19 cellular contexts compared by ENCODE assay signal in the genomic region with DNA sequence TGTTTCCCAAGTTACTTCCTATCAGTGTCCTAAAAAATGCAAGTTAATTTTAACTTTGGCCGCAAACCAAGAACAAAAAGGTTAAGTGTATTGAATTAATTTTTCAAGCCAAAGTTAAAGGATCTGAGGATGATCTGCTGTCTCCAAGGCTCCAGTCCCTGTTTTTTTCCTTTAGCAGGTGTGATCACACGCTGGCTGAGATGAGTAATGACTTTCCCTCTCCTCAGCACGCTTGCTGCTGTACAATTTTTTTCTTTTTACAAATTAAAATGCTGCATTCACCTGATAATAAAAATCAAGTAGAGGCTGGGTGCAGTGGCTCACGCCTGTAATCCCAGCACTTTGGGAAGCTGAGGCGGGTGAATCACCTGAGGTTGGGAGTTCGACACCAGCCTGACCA. TPM values are rescaled to one million over a fixed set of nuclear protein-coding genes. Genes with fewer than 3 reads are reported as not detected.
DNase-seq lines count a peak whose midpoint lies in the region; ATAC-seq, FAIRE-seq and TF ChIP-seq lines count a peak whose summit lies in the region.
"Had no signal": no experiment of that assay in that cellular context is flagged by ENCODE, and none has a peak within 500 bp of the region (broad histone marks: within the 10 kb centered on the region; RNA-seq: fewer than 3 reads in every experiment).

No MANE protein-coding gene starts in this region.

- 60 to 70% (median 63%) methylated on average over 6 of the region's 6 CpGs for WGBS in heart left ventricle, 4 donors
- WGBS in A549 (ENCODE audit: missing lambda C conversion rate) = 69% methylated on average over 6 of the region's 6 CpGs

- H3K9me1 ChIP-seq in endothelial cell of umbilical vein (replicated peaks; ENCODE audit: control insufficient read depth, extremely low read depth, insufficient read depth, low read length) = no peaks in the 10 kb centered on the region

- DNase-seq in heart left ventricle = no peak
- DNase-seq in right atrium auricular region (ENCODE audit: low spot score) = no peak
- no peak for DNase-seq in A549 (ENCODE audit: low read depth in 1 of 2, low spot score in 1 of 2)
- DNase-seq in endothelial cell of umbilical vein (ENCODE audit: low read depth, low spot score) = no peak
- no peak for DNase-seq in vagina (ENCODE audit: extremely low spot score in 2 of 2)
- DNase-seq in SIG-M5 treated with dmso at 0.1 percent for 504 hours (lab: John Stamatoyannopoulos, UW; ENCODE audit: unreplicated experiment) = no peak
- DNase-seq: 8988T; C1 segment of cervical spinal cord; Calu3; CD4-positive, alpha-beta memory T cell; COR-L47; DMS53; DND-41; GM23248; H7; HCEC 1CT had no signal

- H3K4me2 ChIP-seq in A549 = no peak overlapping the region
- H3K4me2 ChIP-seq in endothelial cell of umbilical vein (ENCODE audit: insufficient read depth, low read length) = no peak overlapping the region

- intact Hi-C loops in heart left ventricle (cut with DNase I) = no loop called here
- intact Hi-C loops in endothelial cell of umbilical vein (cut with micrococcal nuclease) = no loop called here
- intact Hi-C loops in vagina (cut with DNase I) = no loop called here

- H3K27ac ChIP-seq in heart left ventricle = peak overlapping the region in 7 of 12 donors; percentile 5 to 44 (median 29)
- no peak overlapping the region for H3K27ac ChIP-seq in right atrium auricular region
- H3K27ac ChIP-seq in A549 = no peak overlapping the region
- no peak overlapping the region for H3K27ac ChIP-seq in endothelial cell of umbilical vein (ENCODE audit: insufficient read depth, low read depth, low read length)
- H3K27ac ChIP-seq in vagina = no peak overlapping the region
- H3K27ac ChIP-seq: GM23248 had no signal

- H3K9ac ChIP-seq in endothelial cell of umbilical vein (replicated peaks; ENCODE audit: extremely low read depth, insufficient read depth, low read length) = no peak overlapping the region
- H3K9ac ChIP-seq: GM23248 had no signal

- CTCF ChIA-PET in A549 (lab: Yijun Ruan, JAX) = interaction anchor here (16.8 kb wide), 1 partner anchor 15 kb away, joined by 190 read pairs; the partner anchor contains the start of genes SENP3 and TNFSF13
- CTCF ChIA-PET in endothelial cell of umbilical vein (lab: Charles Lee) = interaction anchor here (2.8 kb wide), 1 partner anchor 16 kb away, joined by 7 read pairs; the partner anchor contains the start of gene SENP3

- POLR2A ChIA-PET in A549 (lab: Yijun Ruan, JAX) = no interaction called here
- POLR2A ChIA-PET in endothelial cell of umbilical vein (lab: Charles Lee) = no interaction called here

- H3K9me3 ChIP-seq in heart left ventricle = no peaks in the 10 kb centered on the region
- H3K9me3 ChIP-seq in right atrium auricular region = no peaks in the 10 kb centered on the region
- no peaks in the 10 kb centered on the region for H3K9me3 ChIP-seq in A549
- no peaks in the 10 kb centered on the region for H3K9me3 ChIP-seq in endothelial cell of umbilical vein (replicated peaks; ENCODE audit: control insufficient read depth, insufficient read depth, low read length)
- H3K9me3 ChIP-seq in vagina = no peaks in the 10 kb centered on the region

- H3K4me3 ChIP-seq in heart left ventricle (no peak overlapping the region), right atrium auricular region (no peak overlapping the region), A549 (no peak overlapping the region), endothelial cell of umbilical vein (replicated peaks in 1 of 3; ENCODE audit: insufficient read depth in 1 of 3, low read depth in 1 of 3, low read length in 3 of 3) (no peak overlapping the region), vagina (no peak overlapping the region)
- H3K4me3 ChIP-seq: GM23248 had no signal

- TF ChIP-seq EP300 in A549 (IDR thresholded peaks at IDR 0.05) = no peak

- TF ChIP-seq CTCF in heart left ventricle (IDR thresholded peaks at IDR 0.05) (no peak), right atrium auricular region (IDR thresholded peaks at IDR 0.05) (no peak), A549 (IDR thresholded peaks at IDR 0.05) (no peak), endothelial cell of umbilical vein (IDR thresholded peaks at IDR 0.05; ENCODE audit: extremely low read depth in 1 of 2, insufficient read depth in 1 of 2, low read depth in 1 of 2, low read length in 2 of 2) (no peak), vagina (IDR thresholded peaks at IDR 0.05) (no peak)

- FAIRE-seq in A549 (lab: Jason Lieb, UNC) = peak; percentile 88
- FAIRE-seq in endothelial cell of umbilical vein (lab: Jason Lieb, UNC) = peak; percentile 26
- FAIRE-seq: G401.6, GM12892, H1 had no signal

- no peaks in the 10 kb centered on the region for H3K27me3 ChIP-seq in heart left ventricle
- H3K27me3 ChIP-seq in right atrium auricular region = no peaks in the 10 kb centered on the region
- peaks cover 0 to 9% of the 10 kb centered on the region in 2 experiments for H3K27me3 ChIP-seq in endothelial cell of umbilical vein (ENCODE audit: control insufficient read depth in 2 of 2, insufficient read depth in 2 of 2, low read length in 2 of 2)
- H3K27me3 ChIP-seq in vagina = no peaks in the 10 kb centered on the region

- dilution Hi-C loops in endothelial cell of umbilical vein (cut with MboI; ENCODE audit: extremely low pct_ligation_motif_present, low sequenced_read_pairs) = no loop called here

- H4K20me1 ChIP-seq in endothelial cell of umbilical vein (replicated peaks; ENCODE audit: control insufficient read depth, extremely low read depth, insufficient read depth, low read length) = no peaks in the 10 kb centered on the region

- TF ChIP-seq POLR2A in heart left ventricle (IDR thresholded peaks at IDR 0.05) (no peak), A549 (IDR thresholded peaks at IDR 0.05; ENCODE audit: low read length) (no peak), endothelial cell of umbilical vein (IDR thresholded peaks at IDR 0.05; ENCODE audit: low read depth, low read length) (no peak), vagina (IDR thresholded peaks at IDR 0.05) (no peak)

- H3K36me3 ChIP-seq in heart left ventricle = no peaks in the 10 kb centered on the region
- no peaks in the 10 kb centered on the region for H3K36me3 ChIP-seq in right atrium auricular region
- no peaks in the 10 kb centered on the region for H3K36me3 ChIP-seq in endothelial cell of umbilical vein (ENCODE audit: control insufficient read depth in 2 of 2, extremely low read depth in 1 of 2, insufficient read depth in 2 of 2, low read length in 2 of 2)
- H3K36me3 ChIP-seq in vagina = no peaks in the 10 kb centered on the region

- BruUV-seq in endothelial cell of umbilical vein (replicated peaks; lab: Mats Ljungman, UMichigan) = no TSS peak

- no peak overlapping the region for H2AFZ ChIP-seq in endothelial cell of umbilical vein (ENCODE audit: low read depth, low read length)
- H2AFZ ChIP-seq: GM23248 had no signal

- ATAC-seq in heart left ventricle = no peak
- no peak for ATAC-seq in A549

- H3K79me2 ChIP-seq in endothelial cell of umbilical vein (ENCODE audit: control insufficient read depth, insufficient read depth, low read length) = no peaks in the 10 kb centered on the region

- TF ChIP-seq RAD21 in A549 (conservative IDR thresholded peaks at IDR 0.05 in 1 of 2, IDR thresholded peaks at IDR 0.05 in 1 of 2) = no peak

- H3K4me1 ChIP-seq in heart left ventricle (peaks cover 0 to 34% (median 14%) of the 10 kb centered on the region in 12 donors), right atrium auricular region (peaks cover 0 to 14% of the 10 kb centered on the region in 2 donors), A549 (peaks cover 13% of the 10 kb centered on the region), endothelial cell of umbilical vein (ENCODE audit: control insufficient read depth, extremely low read depth, insufficient read depth, low read length) (peaks cover 10% of the 10 kb centered on the region), vagina (peaks cover 18% of the 10 kb centered on the region)

RNA-seq across cellular contexts. Expression of gene TNFSF12, which starts 3.9 kb away (rescaled TPM):
- 10 to 100 TPM; 20.3 to 49.5 (median 35.1) TPM for total RNA-seq in heart left ventricle
- polyA plus RNA-seq in heart left ventricle = 10 to 100 TPM; 19.6 to 36.8 TPM
- total RNA-seq in right atrium auricular region = 10 to 100 TPM; 39.6 to 50.2 TPM
- 11.9 and 12.4 TPM in 2 replicates for polyA plus RNA-seq in A549 (2011; rRNA removed)
- 15.2 and 16.6 TPM in 2 replicates for polyA plus RNA-seq in A549 (2012; cell fraction: cytosol; rRNA removed)
- 8.7 and 10.0 TPM in 2 replicates for polyA plus RNA-seq in A549 (2012; cell fraction: nucleus; rRNA removed)
- 7.9 to 9.9 TPM (median 9.7 TPM) in 3 replicates for polyA plus RNA-seq in A549 (2017; fragmentation: RNase III; extraction: RNeasy Plus Mini Kit Qiagen cat#74134 plus additional on column Dnase treatment)
- 2.7 and 3.3 TPM in 2 replicates for polyA minus RNA-seq in A549 (2011; rRNA and poly(A)+ RNA removed)
- total RNA-seq in endothelial cell of umbilical vein = 21.0 and 28.4 TPM in 2 replicates
- 39.4 and 40.5 TPM in 2 replicates for polyA plus RNA-seq in endothelial cell of umbilical vein
- 25.6 and 34.9 TPM in 2 replicates for polyA plus RNA-seq in endothelial cell of umbilical vein (2011; cell fraction: cytosol; rRNA removed)
- polyA plus RNA-seq in endothelial cell of umbilical vein (2011; cell fraction: nucleus; rRNA removed) = 11.2 and 15.0 TPM in 2 replicates
- polyA plus RNA-seq in endothelial cell of umbilical vein (2012) = 17.3 and 30.7 TPM in 2 replicates
- 8.6 and 13.0 TPM in 2 replicates for polyA minus RNA-seq in endothelial cell of umbilical vein
- 1.3 TPM for polyA minus RNA-seq in endothelial cell of umbilical vein (2011; cell fraction: cytosol; rRNA and poly(A)+ RNA removed)
- 2.6 and 3.4 TPM in 2 replicates for polyA minus RNA-seq in endothelial cell of umbilical vein (2011; cell fraction: nucleus; rRNA and poly(A)+ RNA removed)
- total RNA-seq in vagina = 60.6 TPM

RNA-seq across cellular contexts. Expression of gene TNFSF13, which starts 13.6 kb away (rescaled TPM):
- 10 to 100 TPM in 3 of 9 donors, 1 to 10 TPM in 6; 3.7 to 43.0 (median 6.4) TPM for total RNA-seq in heart left ventricle
- 1 to 10 TPM; 6.9 to 7.1 TPM for polyA plus RNA-seq in heart left ventricle
- 10 to 100 TPM; 11.0 to 16.9 TPM for total RNA-seq in right atrium auricular region
- 1.0 TPM in 2 replicates for polyA plus RNA-seq in A549 (2011; rRNA removed)
- 0.15 and 0.35 TPM in 2 replicates for polyA plus RNA-seq in A549 (2012; cell fraction: cytosol; rRNA removed)
- polyA plus RNA-seq in A549 (2012; cell fraction: nucleus; rRNA removed) = 0.88 and 1.0 TPM in 2 replicates
- polyA plus RNA-seq in A549 (2017; fragmentation: RNase III; extraction: RNeasy Plus Mini Kit Qiagen cat#74134 plus additional on column Dnase treatment) = 0.41 to 0.78 TPM (median 0.61 TPM) in 3 replicates
- polyA minus RNA-seq in A549 (2011; rRNA and poly(A)+ RNA removed) = 0.29 and 1.1 TPM in 2 replicates
- total RNA-seq in endothelial cell of umbilical vein = 3.7 and 5.4 TPM in 2 replicates
- polyA plus RNA-seq in endothelial cell of umbilical vein = 3.6 and 4.3 TPM in 2 replicates
- polyA plus RNA-seq in endothelial cell of umbilical vein (2011; cell fraction: cytosol; rRNA removed) = 2.7 and 2.8 TPM in 2 replicates
- 4.2 and 6.2 TPM in 2 replicates for polyA plus RNA-seq in endothelial cell of umbilical vein (2011; cell fraction: nucleus; rRNA removed)
- polyA plus RNA-seq in endothelial cell of umbilical vein (2012) = 3.0 and 4.0 TPM in 2 replicates
- 2.5 and 3.1 TPM in 2 replicates for polyA minus RNA-seq in endothelial cell of umbilical vein
- polyA minus RNA-seq in endothelial cell of umbilical vein (2011; cell fraction: cytosol; rRNA and poly(A)+ RNA removed) = 3.1 TPM
- 2.5 TPM in 2 replicates for polyA minus RNA-seq in endothelial cell of umbilical vein (2011; cell fraction: nucleus; rRNA and poly(A)+ RNA removed)
- 20.1 TPM for total RNA-seq in vagina
- total RNA-seq: GM23248 had no signal

RNA-seq across cellular contexts. Expression of gene SENP3, which starts 16.8 kb away (rescaled TPM):
- total RNA-seq in heart left ventricle = 10 to 100 TPM; 26.4 to 59.5 (median 28.9) TPM
- 10 to 100 TPM; 29.1 to 65.5 TPM for polyA plus RNA-seq in heart left ventricle
- total RNA-seq in right atrium auricular region = 10 to 100 TPM; 45.9 to 56.1 TPM
- polyA plus RNA-seq in A549 (2011; rRNA removed) = 150 and 165 TPM in 2 replicates
- polyA plus RNA-seq in A549 (2012; cell fraction: cytosol; rRNA removed) = 122 and 159 TPM in 2 replicates
- polyA plus RNA-seq in A549 (2012; cell fraction: nucleus; rRNA removed) = 85.8 and 114 TPM in 2 replicates
- polyA plus RNA-seq in A549 (2017; fragmentation: RNase III; extraction: RNeasy Plus Mini Kit Qiagen cat#74134 plus additional on column Dnase treatment) = 104 to 119 TPM (median 114 TPM) in 3 replicates
- 152 and 162 TPM in 2 replicates for polyA minus RNA-seq in A549 (2011; rRNA and poly(A)+ RNA removed)
- 56.5 and 63.4 TPM in 2 replicates for total RNA-seq in endothelial cell of umbilical vein
- polyA plus RNA-seq in endothelial cell of umbilical vein = 91.6 and 96.5 TPM in 2 replicates
- 97.0 and 110 TPM in 2 replicates for polyA plus RNA-seq in endothelial cell of umbilical vein (2011; cell fraction: cytosol; rRNA removed)
- polyA plus RNA-seq in endothelial cell of umbilical vein (2011; cell fraction: nucleus; rRNA removed) = 90.0 and 99.9 TPM in 2 replicates
- polyA plus RNA-seq in endothelial cell of umbilical vein (2012) = 52.3 and 67.0 TPM in 2 replicates
- polyA minus RNA-seq in endothelial cell of umbilical vein = 76.4 and 80.4 TPM in 2 replicates
- polyA minus RNA-seq in endothelial cell of umbilical vein (2011; cell fraction: cytosol; rRNA and poly(A)+ RNA removed) = 67.6 TPM
- 21.7 and 30.4 TPM in 2 replicates for polyA minus RNA-seq in endothelial cell of umbilical vein (2011; cell fraction: nucleus; rRNA and poly(A)+ RNA removed)
- 60.2 TPM for total RNA-seq in vagina

RNA-seq across cellular contexts. Expression of gene CD68, which starts 34.5 kb away (rescaled TPM):
- total RNA-seq in heart left ventricle (100 to 1,000 TPM in 2 of 9 donors, 10 to 100 TPM in 6, 1 to 10 TPM in 1; 9.9 to 324 (median 22.5) TPM), right atrium auricular region (10 to 100 TPM; 16.2 to 54.2 TPM), endothelial cell of umbilical vein (2.9 and 4.5 TPM in 2 replicates), vagina (40.0 TPM)
- polyA plus RNA-seq in heart left ventricle (10 to 100 TPM; 11.3 to 46.7 TPM), A549 (2011; rRNA removed) (14.9 and 17.7 TPM in 2 replicates), A549 (2017; fragmentation: RNase III; extraction: RNeasy Plus Mini Kit Qiagen cat#74134 plus additional on column Dnase treatment) (6.5 to 11.6 TPM (median 9.8 TPM) in 3 replicates), endothelial cell of umbilical vein (29.1 and 30.8 TPM in 2 replicates)
- polyA plus RNA-seq in A549 (2012; cell fraction: cytosol; rRNA removed) = 17.1 and 18.6 TPM in 2 replicates
- 3.5 and 7.3 TPM in 2 replicates for polyA plus RNA-seq in A549 (2012; cell fraction: nucleus; rRNA removed)
- 10.1 and 10.5 TPM in 2 replicates for polyA minus RNA-seq in A549 (2011; rRNA and poly(A)+ RNA removed)
- 13.1 and 20.9 TPM in 2 replicates for polyA plus RNA-seq in endothelial cell of umbilical vein (2011; cell fraction: cytosol; rRNA removed)
- 2.1 TPM in 2 replicates for polyA plus RNA-seq in endothelial cell of umbilical vein (2011; cell fraction: nucleus; rRNA removed)
- 18.9 and 35.4 TPM in 2 replicates for polyA plus RNA-seq in endothelial cell of umbilical vein (2012)
- 9.3 and 26.8 TPM in 2 replicates for polyA minus RNA-seq in endothelial cell of umbilical vein
- polyA minus RNA-seq in endothelial cell of umbilical vein (2011; cell fraction: cytosol; rRNA and poly(A)+ RNA removed) = 1.0 TPM
- polyA minus RNA-seq in endothelial cell of umbilical vein (2011; cell fraction: nucleus; rRNA and poly(A)+ RNA removed) = 3.0 and 4.7 TPM in 2 replicates
- total RNA-seq: H1 had no signal

RNA-seq across cellular contexts. Expression of gene MPDU1, which starts 38.7 kb away (rescaled TPM):
- total RNA-seq in heart left ventricle = 10 to 100 TPM; 18.4 to 90.1 (median 25.4) TPM
- 100 to 1,000 TPM in 1 of 2 donors, 10 to 100 TPM in 1; 33.3 to 106 TPM for polyA plus RNA-seq in heart left ventricle
- total RNA-seq in right atrium auricular region = 10 to 100 TPM; 55.4 to 81.1 TPM
- 148 and 204 TPM in 2 replicates for polyA plus RNA-seq in A549 (2011; rRNA removed)
- polyA plus RNA-seq in A549 (2012; cell fraction: cytosol; rRNA removed) = 202 and 249 TPM in 2 replicates
- 243 and 331 TPM in 2 replicates for polyA plus RNA-seq in A549 (2012; cell fraction: nucleus; rRNA removed)
- 126 to 134 TPM (median 127 TPM) in 3 replicates for polyA plus RNA-seq in A549 (2017; fragmentation: RNase III; extraction: RNeasy Plus Mini Kit Qiagen cat#74134 plus additional on column Dnase treatment)
- polyA minus RNA-seq in A549 (2011; rRNA and poly(A)+ RNA removed) = 156 and 191 TPM in 2 replicates
- 61.2 and 78.0 TPM in 2 replicates for total RNA-seq in endothelial cell of umbilical vein
- 368 and 384 TPM in 2 replicates for polyA plus RNA-seq in endothelial cell of umbilical vein
- 232 and 270 TPM in 2 replicates for polyA plus RNA-seq in endothelial cell of umbilical vein (2011; cell fraction: cytosol; rRNA removed)
- 167 and 168 TPM in 2 replicates for polyA plus RNA-seq in endothelial cell of umbilical vein (2011; cell fraction: nucleus; rRNA removed)
- polyA plus RNA-seq in endothelial cell of umbilical vein (2012) = 96.5 and 130 TPM in 2 replicates
- 198 and 233 TPM in 2 replicates for polyA minus RNA-seq in endothelial cell of umbilical vein
- 61.6 TPM for polyA minus RNA-seq in endothelial cell of umbilical vein (2011; cell fraction: cytosol; rRNA and poly(A)+ RNA removed)
- polyA minus RNA-seq in endothelial cell of umbilical vein (2011; cell fraction: nucleus; rRNA and poly(A)+ RNA removed) = 41.7 and 43.4 TPM in 2 replicates
- total RNA-seq in vagina = 73.4 TPM

Comparison
In these comparisons a context has a peak if more than half of its experiments do, and no peak if none do; other contexts are left out.
1. H3K27ac ChIP-seq: peak in heart left ventricle (7 of 12); none in right atrium auricular region (0 of 2), A549 (0 of 2), endothelial cell of umbilical vein (single experiment) and vagina (single experiment).